29 cellular contexts compared by ENCODE assay signal in genomic region chr5:78538240-78538850, GRCh38.
DNase-seq lines count a peak whose midpoint lies in the region; ATAC-seq, FAIRE-seq and TF ChIP-seq lines count a peak whose summit lies in the region.
"Had no signal": no experiment of that assay in that cellular context is flagged by ENCODE, and none has a peak within 500 bp of the region (broad histone marks: within the 10 kb centered on the region; RNA-seq: fewer than 3 reads in every experiment).

No MANE protein-coding gene starts in this region.

- DNase-seq in cardiac muscle cell (ENCODE audit: low read depth in 1 of 2, low spot score in 1 of 2) (no peak), heart left ventricle (no peak), keratinocyte (ENCODE audit: low read depth, low spot score) (no peak), CD14-positive monocyte (ENCODE audit: low spot score) (no peak)
- DNase-seq: activated CD4-positive, alpha-beta T cell treated with anti-CD3 and anti-CD28 coated beads, Interleukin-2, amount 10 ng/mL, durations not matched to agents 7 days and 5 days; activated naive CD4-positive, alpha-beta T cell; activated T-cell treated with anti-CD3 and anti-CD28 coated beads, Interleukin-2, amount 50 U/mL, for 72 hours; CD4-positive, CD25-positive, alpha-beta regulatory T cell; colonic mucosa; foreskin melanocyte; H9; NCI-H2171; NCI-H510A; SIG-M5; stimulated activated CD4-positive, alpha-beta T cell treated with anti-CD3 and anti-CD28 coated beads, Interleukin-4, amount 100 ng/mL, for 24 hours; T1000; testis had no signal

- H3K36me3 ChIP-seq in cardiac muscle cell (peaks cover 3% of the 10 kb centered on the region), heart left ventricle (no peaks in the 10 kb centered on the region), keratinocyte (ENCODE audit: control insufficient read depth in 2 of 2, extremely low read depth in 1 of 2, insufficient read depth in 2 of 2, low read length in 2 of 2) (peaks cover 0 to 8% of the 10 kb centered on the region in 2 experiments)
- H3K36me3 ChIP-seq: adrenal gland, brain microvascular endothelial cell, colonic mucosa, esophagus muscularis mucosa, right lobe of liver had no signal

- H3K4me3 Mint-ChIP-seq in brain, result no peak overlapping the region
- no peak overlapping the region for H3K4me3 Mint-ChIP-seq in CD14-positive monocyte
- H3K4me3 Mint-ChIP-seq: activated CD4-positive, alpha-beta T cell treated with anti-CD3 and anti-CD28 coated beads, Interleukin-2, amount 10 ng/mL, durations not matched to agents 7 days and 5 days; activated T-cell treated with anti-CD3 and anti-CD28 coated beads, Interleukin-2, amount 50 U/mL, for 72 hours; CD4-positive, CD25-positive, alpha-beta regulatory T cell; H9; stimulated activated effector memory CD8-positive, alpha-beta T cell treated with anti-CD3 and anti-CD28 coated beads, Interleukin-12 subunit alpha, Interleukin-12 subunit beta, amount 100 ng/mL, for 72 hours had no signal

- no peak for FAIRE-seq in keratinocyte (lab: Jason Lieb, UNC)
- FAIRE-seq: urothelium cell line had no signal

- intact Hi-C loops in heart left ventricle (cut with DNase I), result loop anchor here (5.0 to 10.0 kb wide), 10 partner anchors 71 to 434 kb away; partner anchors contain the start of gene LHFPL2 (in 1 of the 10)
- intact Hi-C loops in CD14-positive monocyte (cut with micrococcal nuclease), result no loop called here

- H3K4me1 ChIP-seq in cardiac muscle cell (ENCODE audit: low read depth) (peaks cover 75% of the 10 kb centered on the region), heart left ventricle (peaks cover 0 to 72% (median 20%) of the 10 kb centered on the region in 12 donors), keratinocyte (ENCODE audit: control insufficient read depth, extremely low read depth, insufficient read depth, low read length) (peaks cover 10% of the 10 kb centered on the region)
- H3K4me1 ChIP-seq: colonic mucosa had no signal

- no peaks in the 10 kb centered on the region for H3K27me3 Mint-ChIP-seq in brain
- H3K27me3 Mint-ChIP-seq in CD14-positive monocyte (ENCODE audit: low read depth in 3 of 3), result peaks cover 0 to 6% (median 3%) of the 10 kb centered on the region in 3 donors

- WGBS in heart left ventricle, 4 donors, result 86 to 93% (median 88%) methylated on average over 3 of the region's 3 CpGs

- peak overlapping the region in 3 of 5 experiments; percentile 2 to 66 (median 52) for H3K27ac Mint-ChIP-seq in brain
- peak overlapping the region in 2 of 7 donors; percentile 4 to 85 for H3K27ac Mint-ChIP-seq in CD14-positive monocyte
- H3K27ac Mint-ChIP-seq: activated CD4-positive, alpha-beta T cell treated with anti-CD3 and anti-CD28 coated beads, Interleukin-2, amount 10 ng/mL, durations not matched to agents 7 days and 5 days; activated T-cell treated with anti-CD3 and anti-CD28 coated beads, Interleukin-2, amount 50 U/mL, for 72 hours; CD4-positive, CD25-positive, alpha-beta regulatory T cell; H9; progenitor cell of endocrine pancreas; stimulated activated effector memory CD8-positive, alpha-beta T cell treated with anti-CD3 and anti-CD28 coated beads, Interleukin-12 subunit alpha, Interleukin-12 subunit beta, amount 100 ng/mL, for 72 hours had no signal

- peak overlapping the region; percentile 35 for H3K9ac ChIP-seq in keratinocyte (ENCODE audit: control insufficient read depth, extremely low read depth, insufficient read depth, low read length)

- peaks cover 5% of the 10 kb centered on the region for H3K9me1 ChIP-seq in keratinocyte (ENCODE audit: control insufficient read depth, extremely low read depth, insufficient read depth, low read length)

- H4K20me1 ChIP-seq in keratinocyte (ENCODE audit: control insufficient read depth, extremely low read depth, insufficient read depth, low read length), result no peaks in the 10 kb centered on the region

- no peak overlapping the region for H2AFZ ChIP-seq in keratinocyte (ENCODE audit: control insufficient read depth, low read length)

- H3K27me3 ChIP-seq in cardiac muscle cell (no peaks in the 10 kb centered on the region), heart left ventricle (no peaks in the 10 kb centered on the region), keratinocyte (ENCODE audit: control insufficient read depth, extremely low read depth, insufficient read depth, low read length) (no peaks in the 10 kb centered on the region)
- H3K27me3 ChIP-seq: adrenal gland, brain microvascular endothelial cell, colonic mucosa, esophagus muscularis mucosa, right lobe of liver, testis had no signal

- H3K4me2 ChIP-seq in keratinocyte (ENCODE audit: control insufficient read depth, extremely low read depth, insufficient read depth, low read depth, low read length), result no peak overlapping the region

- ATAC-seq in heart left ventricle (no peak), HG03378 (IDR thresholded peaks at IDR 0.05; ENCODE audit: unreplicated experiment) (no peak), HG03520 (IDR thresholded peaks at IDR 0.05; ENCODE audit: unreplicated experiment) (no peak), HG02571 (IDR thresholded peaks at IDR 0.05; ENCODE audit: unreplicated experiment) (no peak)

- H3K9me3 Mint-ChIP-seq in brain (no peaks in the 10 kb centered on the region), CD14-positive monocyte (no peaks in the 10 kb centered on the region)
- H3K9me3 Mint-ChIP-seq: activated CD4-positive, alpha-beta T cell treated with anti-CD3 and anti-CD28 coated beads, Interleukin-2, amount 10 ng/mL, durations not matched to agents 7 days and 5 days; activated T-cell treated with anti-CD3 and anti-CD28 coated beads, Interleukin-2, amount 50 U/mL, for 72 hours; H9; stimulated activated effector memory CD8-positive, alpha-beta T cell treated with anti-CD3 and anti-CD28 coated beads, Interleukin-12 subunit alpha, Interleukin-12 subunit beta, amount 100 ng/mL, for 72 hours had no signal

- H3K27ac ChIP-seq in cardiac muscle cell, result peak overlapping the region; percentile 31
- no peak overlapping the region for H3K27ac ChIP-seq in heart left ventricle
- H3K27ac ChIP-seq in keratinocyte (ENCODE audit: control insufficient read depth, insufficient read depth, low read length), result peak overlapping the region; percentile 40
- H3K27ac ChIP-seq: 22Rv1, brain microvascular endothelial cell, colonic mucosa, esophagus muscularis mucosa, right lobe of liver had no signal

- dilution Hi-C loops in keratinocyte (cut with MboI; ENCODE audit: extremely low pct_ligation_motif_present, low sequenced_read_pairs), result no loop called here

- no peak overlapping the region for H3K4me3 ChIP-seq in cardiac muscle cell
- no peak overlapping the region for H3K4me3 ChIP-seq in heart left ventricle
- H3K4me3 ChIP-seq in keratinocyte (ENCODE audit: control insufficient read depth in 2 of 3, extremely low read depth in 1 of 3, insufficient read depth in 2 of 3, low read depth in 1 of 3, low read length in 3 of 3), result no peak overlapping the region
- H3K4me3 ChIP-seq: adrenal gland, colonic mucosa, esophagus muscularis mucosa, right lobe of liver, testis had no signal

- H3K9me3 ChIP-seq in cardiac muscle cell (ENCODE audit: low read depth) (no peaks in the 10 kb centered on the region), heart left ventricle (no peaks in the 10 kb centered on the region), keratinocyte (ENCODE audit: control insufficient read depth, low read depth, low read length) (no peaks in the 10 kb centered on the region)
- H3K9me3 ChIP-seq: adrenal gland, colonic mucosa, esophagus muscularis mucosa, right lobe of liver, testis had no signal

- TF ChIP-seq CTCF in cardiac muscle cell (IDR thresholded peaks at IDR 0.05; ENCODE audit: low read depth, low read length) (no peak), heart left ventricle (IDR thresholded peaks at IDR 0.05) (no peak), brain (conservative IDR thresholded peaks at IDR 0.05) (no peak), keratinocyte (optimal IDR thresholded peaks at IDR 0.05 in 1 of 3, IDR thresholded peaks at IDR 0.05 in 1 of 3, conservative IDR thresholded peaks at IDR 0.05 in 1 of 3; ENCODE audit: extremely low read depth in 1 of 3, insufficient read depth in 2 of 3, low read length in 3 of 3) (no peak), CD14-positive monocyte (IDR thresholded peaks at IDR 0.05) (no peak)

- H3K36me3 Mint-ChIP-seq in brain (no peaks in the 10 kb centered on the region), CD14-positive monocyte (peaks cover 5 to 10% of the 10 kb centered on the region in 2 donors)
- H3K36me3 Mint-ChIP-seq: CD4-positive, CD25-positive, alpha-beta regulatory T cell; stimulated activated effector memory CD8-positive, alpha-beta T cell treated with anti-CD3 and anti-CD28 coated beads, Interleukin-12 subunit alpha, Interleukin-12 subunit beta, amount 100 ng/mL, for 72 hours had no signal

- H3K79me2 ChIP-seq in keratinocyte (ENCODE audit: control insufficient read depth, insufficient read depth, low read length), result peaks cover 15% of the 10 kb centered on the region

- no peak for TF ChIP-seq POLR2A in heart left ventricle (IDR thresholded peaks at IDR 0.05)

- peaks cover 68% of the 10 kb centered on the region for H3K4me1 Mint-ChIP-seq in brain
- H3K4me1 Mint-ChIP-seq in CD14-positive monocyte, result peaks cover 63% of the 10 kb centered on the region
- H3K4me1 Mint-ChIP-seq: activated CD4-positive, alpha-beta T cell treated with anti-CD3 and anti-CD28 coated beads, Interleukin-2, amount 10 ng/mL, durations not matched to agents 7 days and 5 days; CD4-positive, CD25-positive, alpha-beta regulatory T cell had no signal

Comparison
In these comparisons a context has a peak if more than half of its experiments do, and no peak if none do; other contexts are left out.
1. H3K27ac ChIP-seq: peak in cardiac muscle cell (single experiment) and keratinocyte (single experiment); none in heart left ventricle (0 of 12).
2. intact Hi-C loops: an anchor here in heart left ventricle (5.0 to 10.0 kb wide); none called in CD14-positive monocyte.